9 cellular contexts compared by ENCODE assay signal in the genomic region with DNA sequence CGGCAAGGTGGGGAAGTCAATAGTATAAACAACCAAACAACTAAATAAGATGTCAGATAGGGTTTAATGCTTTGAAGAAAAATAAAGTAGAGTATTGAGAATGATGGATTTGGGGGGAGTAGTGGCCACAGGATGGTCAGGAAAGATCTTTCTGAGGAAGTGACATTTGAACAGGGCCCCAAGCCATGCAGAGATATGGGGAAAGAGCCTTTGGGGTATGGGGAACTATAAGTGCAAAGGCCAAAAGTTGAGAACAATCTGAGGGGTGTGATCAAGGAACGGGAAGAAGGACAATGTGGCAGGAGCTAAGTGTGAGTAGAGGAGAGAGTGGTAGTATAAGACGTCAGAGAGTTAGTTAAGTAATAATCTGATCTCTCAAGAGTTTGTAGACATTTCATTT. TPM values are rescaled to one million over a fixed set of nuclear protein-coding genes. Genes with fewer than 3 reads are reported as not detected.
DNase-seq lines count a peak whose midpoint lies in the region; ATAC-seq, FAIRE-seq and TF ChIP-seq lines count a peak whose summit lies in the region.
"Had no signal": no experiment of that assay in that cellular context is flagged by ENCODE, and none has a peak within 500 bp of the region (broad histone marks: within the 10 kb centered on the region; RNA-seq: fewer than 3 reads in every experiment).

No MANE protein-coding gene starts in this region.

- H3K9ac ChIP-seq in KMS-11 (0 out of 2 replicates have a peak overlapping the region, but pooled peaks have one; percentile 83), GM12878 (ENCODE audit: control insufficient read depth, insufficient read depth, low read length) (no peak overlapping the region)

- H3K27ac ChIP-seq in CD4-positive, CD25-positive, alpha-beta regulatory T cell (ENCODE audit: insufficient read depth, low read length, poor library complexity, severe bottlenecking), result peak overlapping the region; percentile 70
- no peak overlapping the region for H3K27ac ChIP-seq in KMS-11
- no peak overlapping the region for H3K27ac ChIP-seq in GM12878 (ENCODE audit: control insufficient read depth, insufficient read depth)
- no peak overlapping the region for H3K27ac ChIP-seq in naive thymus-derived CD4-positive, alpha-beta T cell (ENCODE audit: low read depth, low read length)

- H3K27me3 ChIP-seq in CD4-positive, CD25-positive, alpha-beta regulatory T cell (ENCODE audit: control insufficient read depth, insufficient read depth, low read length), result peaks cover 2% of the 10 kb centered on the region
- H3K27me3 ChIP-seq in KMS-11 (ENCODE audit: insufficient read depth, low read depth), result no peaks in the 10 kb centered on the region
- no peaks in the 10 kb centered on the region for H3K27me3 ChIP-seq in GM12878 (replicated peaks in 1 of 2; ENCODE audit: control insufficient read depth in 2 of 2, insufficient read depth in 2 of 2, low read length in 1 of 2)
- H3K27me3 ChIP-seq in naive thymus-derived CD4-positive, alpha-beta T cell (ENCODE audit: control insufficient read depth in 2 of 2, insufficient read depth in 2 of 2, low read length in 2 of 2), result no peaks in the 10 kb centered on the region
- H3K27me3 ChIP-seq: adrenal gland had no signal

- no peak for FAIRE-seq in GM12878 (lab: Jason Lieb, UNC)

- no TSS peak for BruUV-seq in GM12878 (replicated peaks; lab: Mats Ljungman, UMichigan)

- H3K9me3 ChIP-seq in CD4-positive, CD25-positive, alpha-beta regulatory T cell (ENCODE audit: control insufficient read depth in 2 of 2, low read length in 2 of 2), result no peaks in the 10 kb centered on the region
- no peaks in the 10 kb centered on the region for H3K9me3 ChIP-seq in GM12878 (replicated peaks; ENCODE audit: control insufficient read depth, insufficient read depth, low read length)
- H3K9me3 ChIP-seq in naive thymus-derived CD4-positive, alpha-beta T cell (ENCODE audit: control insufficient read depth in 2 of 3, low read length in 3 of 3), result no peaks in the 10 kb centered on the region
- H3K9me3 ChIP-seq: adrenal gland had no signal

- H3K27ac Mint-ChIP-seq in CD4-positive, CD25-positive, alpha-beta regulatory T cell, result peak overlapping the region; percentile 21 to 97 (median 95)
- H3K27ac Mint-ChIP-seq in naive thymus-derived CD4-positive, alpha-beta T cell, result peak overlapping the region in 7 of 9 donors; percentile 11 to 100 (median 92)

- H3K9me3 Mint-ChIP-seq in CD4-positive, CD25-positive, alpha-beta regulatory T cell, result no peaks in the 10 kb centered on the region
- peaks cover 0 to 2% (median 0%) of the 10 kb centered on the region in 11 donors for H3K9me3 Mint-ChIP-seq in naive thymus-derived CD4-positive, alpha-beta T cell

- SMC1A ChIA-PET in GM12878 (lab: Charles Lee; ENCODE audit: uncharacterized antibody, unreplicated experiment), result no interaction called here

- RAD21 ChIA-PET in GM12878 (lab: Charles Lee; ENCODE audit: unreplicated experiment), result no interaction called here

- TF ChIP-seq CTCF in KMS-11 (conservative IDR thresholded peaks at IDR 0.05; ENCODE audit: low read depth, low read length), result no peak
- TF ChIP-seq CTCF in GM12878 (IDR thresholded peaks at IDR 0.05 in 2 of 3, conservative IDR thresholded peaks at IDR 0.05 in 1 of 3; ENCODE audit: control insufficient read depth in 2 of 3, extremely low read depth in 1 of 3, insufficient read depth in 1 of 3, low read depth in 3 of 3, low read length in 3 of 3), result no peak

- DNase-seq in CD4-positive, CD25-positive, alpha-beta regulatory T cell, result no peak
- DNase-seq in GM12878 (ENCODE audit: low read depth, low spot score) (no peak), A172 (ENCODE audit: low spot score) (no peak), HK-2 (ENCODE audit: unreplicated experiment) (no peak), NCI-H526 (lab: John Stamatoyannopoulos, UW) (no peak)
- no peak for DNase-seq in naive thymus-derived CD4-positive, alpha-beta T cell
- DNase-seq: adrenal gland had no signal

- H3K36me3 ChIP-seq in CD4-positive, CD25-positive, alpha-beta regulatory T cell (ENCODE audit: control insufficient read depth, insufficient read depth, low read length), result peaks cover 17% of the 10 kb centered on the region
- H3K36me3 ChIP-seq in KMS-11 (ENCODE audit: insufficient read depth), result 0 out of 2 replicates have a peak, but pooled peaks cover 4% of the 10 kb centered on the region
- peaks cover 0 to 5% of the 10 kb centered on the region in 2 experiments; a peak in 2 of 4 replicates for H3K36me3 ChIP-seq in GM12878 (ENCODE audit: control insufficient read depth in 2 of 2, insufficient read depth in 2 of 2, low read length in 1 of 2)
- H3K36me3 ChIP-seq in naive thymus-derived CD4-positive, alpha-beta T cell (ENCODE audit: control insufficient read depth in 2 of 3, insufficient read depth in 3 of 3, low read length in 3 of 3), result peaks cover 0 to 17% (median 0%) of the 10 kb centered on the region in 3 experiments

- POLR2A ChIA-PET in GM12878 (lab: Charles Lee), result interaction anchor here (0.5 to 0.6 kb wide), 2 partner anchors 22 to 592 kb away, joined by 3 to 4 read pairs; no protein-coding TSS in a partner anchor
- POLR2A ChIA-PET in naive thymus-derived CD4-positive, alpha-beta T cell (lab: Charles Lee), result no interaction called here

- TF ChIP-seq POLR2A in GM12878 (IDR thresholded peaks at IDR 0.05; ENCODE audit: low read depth, low read length), result no peak

- 94% methylated on average over 3 of the region's 3 CpGs for WGBS in GM12878 (ENCODE audit: insufficient coverage, insufficient replicate concordance, low lambda C conversion rate, missing lambda C conversion rate)

- peaks cover 37% of the 10 kb centered on the region for H3K79me2 ChIP-seq in KMS-11 (ENCODE audit: insufficient read depth, low read depth)
- H3K79me2 ChIP-seq in GM12878 (ENCODE audit: control insufficient read depth, insufficient read depth, low read length), result peaks cover 28% of the 10 kb centered on the region

- ATAC-seq in CD4-positive, CD25-positive, alpha-beta regulatory T cell (ENCODE audit: low read depth in 2 of 2), result no peak
- ATAC-seq in GM12878 (no peak), GM19395 (IDR thresholded peaks at IDR 0.05; ENCODE audit: unreplicated experiment) (no peak)
- no peak for ATAC-seq in naive thymus-derived CD4-positive, alpha-beta T cell

- H2AFZ ChIP-seq in KMS-11 (ENCODE audit: low read depth) (no peak overlapping the region), GM12878 (ENCODE audit: control insufficient read depth, low read depth, low read length) (no peak overlapping the region)

- H3K4me1 ChIP-seq in CD4-positive, CD25-positive, alpha-beta regulatory T cell (ENCODE audit: control insufficient read depth, insufficient read depth, low read length, poor library complexity, severe bottlenecking), result peaks cover 27% of the 10 kb centered on the region
- H3K4me1 ChIP-seq in KMS-11 (ENCODE audit: low read depth, poor library complexity, severe bottlenecking), result peaks cover 20% of the 10 kb centered on the region
- H3K4me1 ChIP-seq in GM12878 (ENCODE audit: control insufficient read depth, insufficient read depth, low read length), result no peaks in the 10 kb centered on the region
- H3K4me1 ChIP-seq in naive thymus-derived CD4-positive, alpha-beta T cell (ENCODE audit: control insufficient read depth in 2 of 2, insufficient read depth in 2 of 2, low read length in 2 of 2), result peaks cover 7 to 13% of the 10 kb centered on the region in 2 donors

- in situ Hi-C loops in GM12878 (cut with MboI), result no loop called here

- H4K20me1 ChIP-seq in KMS-11 (ENCODE audit: insufficient read depth), result no peaks in the 10 kb centered on the region
- H4K20me1 ChIP-seq in GM12878 (ENCODE audit: control insufficient read depth, insufficient read depth), result no peaks in the 10 kb centered on the region

- CTCF ChIA-PET in GM12878 (lab: Yijun Ruan, JAX), result no interaction called here
- CTCF ChIA-PET in naive thymus-derived CD4-positive, alpha-beta T cell (lab: Charles Lee), result no interaction called here

- H3K4me1 Mint-ChIP-seq in CD4-positive, CD25-positive, alpha-beta regulatory T cell, result peaks cover 9 to 43% (median 32%) of the 10 kb centered on the region in 4 donors
- peaks cover 21 to 46% (median 39%) of the 10 kb centered on the region in 7 donors for H3K4me1 Mint-ChIP-seq in naive thymus-derived CD4-positive, alpha-beta T cell

- no peak for TF ChIP-seq EP300 in GM12878 (IDR thresholded peaks at IDR 0.05; ENCODE audit: borderline replicate concordance in 1 of 2, control insufficient read depth in 1 of 2, low read depth in 2 of 2, low read length in 2 of 2)

- intact Hi-C loops in GM12878 (cut with micrococcal nuclease; ENCODE audit: unreplicated experiment), result no loop called here
- intact Hi-C loops in naive thymus-derived CD4-positive, alpha-beta T cell (cut with micrococcal nuclease), result loop anchor here (2.0 to 5.0 kb wide), 5 partner anchors 95 to 1590 kb away; partner anchors contain the start of gene ITPR2 (in 2 of the 2)

- TF ChIP-seq RAD21 in GM12878 (IDR thresholded peaks at IDR 0.05; ENCODE audit: insufficient read depth, low read depth, low read length), result no peak

- H3K36me3 Mint-ChIP-seq in CD4-positive, CD25-positive, alpha-beta regulatory T cell, result no peaks in the 10 kb centered on the region
- peaks cover 0 to 12% (median 9%) of the 10 kb centered on the region in 5 donors for H3K36me3 Mint-ChIP-seq in naive thymus-derived CD4-positive, alpha-beta T cell

- H3K4me2 ChIP-seq in KMS-11 (peak overlapping the region; percentile 81), GM12878 (ENCODE audit: control insufficient read depth, insufficient read depth) (peak overlapping the region; percentile 49)

- H3K4me3 ChIP-seq in CD4-positive, CD25-positive, alpha-beta regulatory T cell (ENCODE audit: low read depth, low read length), result peak overlapping the region; percentile 93
- no peak overlapping the region for H3K4me3 ChIP-seq in KMS-11 (IDR thresholded peaks at IDR 0.05; ENCODE audit: insufficient read depth, low read depth, low read length)
- 0 out of 2 replicates have a peak overlapping the region, but pooled peaks have one; percentile 92 for H3K4me3 ChIP-seq in GM12878
- H3K4me3 ChIP-seq in naive thymus-derived CD4-positive, alpha-beta T cell (ENCODE audit: low read length), result no peak overlapping the region

- peak overlapping the region; percentile 90 to 97 (median 96) for H3K4me3 Mint-ChIP-seq in CD4-positive, CD25-positive, alpha-beta regulatory T cell
- peak overlapping the region; percentile 26 to 100 (median 96) for H3K4me3 Mint-ChIP-seq in naive thymus-derived CD4-positive, alpha-beta T cell

- peaks cover 5% of the 10 kb centered on the region for H3K27me3 Mint-ChIP-seq in CD4-positive, CD25-positive, alpha-beta regulatory T cell
- H3K27me3 Mint-ChIP-seq in naive thymus-derived CD4-positive, alpha-beta T cell, result peaks cover 0 to 18% (median 0%) of the 10 kb centered on the region in 5 donors

RNA-seq across cellular contexts. Expression of gene MRPS35, which starts 1.3 kb away (rescaled TPM):
- 17.8 TPM for total RNA-seq in CD4-positive, CD25-positive, alpha-beta regulatory T cell
- 10 to 100 TPM; 67.1 to 74.2 (median 67.2) TPM for polyA plus RNA-seq in CD4-positive, CD25-positive, alpha-beta regulatory T cell
- total RNA-seq in GM12878 (2013; cell fraction: nucleolus; rRNA removed), result 22.0 and 27.0 TPM in 2 replicates
- total RNA-seq in GM12878 (2014; rRNA removed) (50.6 and 63.2 TPM in 2 replicates), GM12878 (2014; rRNA removed; fragmentation: Illumina TruSeq; extraction: Trizol) (66.6 and 68.2 TPM in 2 replicates), GM12878 (2021) (43.1 and 45.7 TPM in 2 replicates)
- polyA plus RNA-seq in GM12878 (2011; ENCODE audit: low read depth), result 27.5 TPM
- polyA plus RNA-seq in GM12878 (2011; rRNA removed) (59.7 and 89.0 TPM in 2 replicates), GM12878 (2014; fragmentation: Illumina TruSeq; extraction: Trizol) (66.0 and 85.1 TPM in 2 replicates), GM12878 (2014; fragmentation: Nextera tagmentation; extraction: Ambion mirVana) (100 to 1,000 TPM in 1 of 2 experiments, 10 to 100 TPM in 1; 87.2 to 111 TPM), GM12878 (2014; rRNA removed) (46.1 and 48.2 TPM in 2 replicates), GM12878 (2016; fragmentation: Nextera tagmentation; extraction: Ambion mirVana) (100 to 1,000 TPM; 108 to 109 TPM)
- polyA plus RNA-seq in GM12878 (2011; cell fraction: cytosol; rRNA removed), result 41.2 and 41.8 TPM in 2 replicates
- polyA plus RNA-seq in GM12878 (2011; cell fraction: nucleus; rRNA removed), result 22.2 and 22.9 TPM in 2 replicates
- 33.3 and 40.0 TPM in 2 replicates for polyA plus RNA-seq in GM12878 (2012)
- 24.4 and 26.3 TPM in 2 replicates for polyA minus RNA-seq in GM12878 (2011; rRNA and poly(A)+ RNA removed)
- polyA minus RNA-seq in GM12878 (2011; cell fraction: cytosol; rRNA and poly(A)+ RNA removed), result 22.6 and 24.2 TPM in 2 replicates
- 7.3 and 9.6 TPM in 2 replicates for polyA minus RNA-seq in GM12878 (2011; cell fraction: nucleus; rRNA and poly(A)+ RNA removed)
- 10 to 100 TPM; 19.9 to 35.7 (median 23.5) TPM for total RNA-seq in naive thymus-derived CD4-positive, alpha-beta T cell
- 10 to 100 TPM; 60.1 to 64.8 TPM for polyA plus RNA-seq in naive thymus-derived CD4-positive, alpha-beta T cell
- 95.1 and 106 TPM in 2 replicates for total RNA-seq in A172 (2014; rRNA removed; shearing (Covaris generic))

RNA-seq across cellular contexts. Expression of gene REP15, which starts 15.7 kb away (rescaled TPM):
- total RNA-seq in CD4-positive, CD25-positive, alpha-beta regulatory T cell, result not detected
- polyA plus RNA-seq in CD4-positive, CD25-positive, alpha-beta regulatory T cell, result under 1 TPM in 1 of 4 donors, not detected in 3; 0.56 TPM
- 4.5 and 6.6 TPM in 2 replicates for total RNA-seq in GM12878 (2013; cell fraction: nucleolus; rRNA removed)
- 0.22 TPM in 1 of 2 replicates, not detected in the other for total RNA-seq in GM12878 (2014; rRNA removed)
- total RNA-seq in GM12878 (2014; rRNA removed; fragmentation: Illumina TruSeq; extraction: Trizol), result 0.14 TPM in 1 of 2 replicates, not detected in the other
- not detected in 2 replicates for total RNA-seq in GM12878 (2021)
- polyA plus RNA-seq in GM12878 (2011; ENCODE audit: low read depth), result not detected
- polyA plus RNA-seq in GM12878 (2011; rRNA removed), result not detected in 2 replicates
- polyA plus RNA-seq in GM12878 (2011; cell fraction: cytosol; rRNA removed), result not detected in 2 replicates
- polyA plus RNA-seq in GM12878 (2011; cell fraction: nucleus; rRNA removed), result 0.20 TPM in 1 of 2 replicates, not detected in the other
- 0.15 TPM in 1 of 2 replicates, not detected in the other for polyA plus RNA-seq in GM12878 (2012)
- polyA plus RNA-seq in GM12878 (2014; fragmentation: Illumina TruSeq; extraction: Trizol), result not detected in 2 replicates
- polyA plus RNA-seq in GM12878 (2014; fragmentation: Nextera tagmentation; extraction: Ambion mirVana), result not detected
- polyA plus RNA-seq in GM12878 (2014; rRNA removed), result not detected in 2 replicates
- not detected for polyA plus RNA-seq in GM12878 (2016; fragmentation: Nextera tagmentation; extraction: Ambion mirVana)
- 0.52 and 0.66 TPM in 2 replicates for polyA minus RNA-seq in GM12878 (2011; rRNA and poly(A)+ RNA removed)
- not detected in 2 replicates for polyA minus RNA-seq in GM12878 (2011; cell fraction: cytosol; rRNA and poly(A)+ RNA removed)
- not detected in 2 replicates for polyA minus RNA-seq in GM12878 (2011; cell fraction: nucleus; rRNA and poly(A)+ RNA removed)
- under 1 TPM in 1 of 5 experiments, not detected in 4; 0.85 TPM for total RNA-seq in naive thymus-derived CD4-positive, alpha-beta T cell
- polyA plus RNA-seq in naive thymus-derived CD4-positive, alpha-beta T cell, result not detected
- total RNA-seq in A172 (2014; rRNA removed; shearing (Covaris generic)), result 0.55 and 1.2 TPM in 2 replicates

Comparison
In these comparisons a context has a peak if more than half of its experiments do, and no peak if none do; other contexts are left out.
1. H3K4me3 ChIP-seq: peak in CD4-positive, CD25-positive, alpha-beta regulatory T cell (single experiment) and GM12878 (single experiment); none in KMS-11 (single experiment) and naive thymus-derived CD4-positive, alpha-beta T cell (single experiment).